Comparison of ENCODE assay signal across 16 cellular contexts in genomic region chrX:74242484-74243138, GRCh38.
A peak's percentile ranks its signal among the peaks of the same experiment; 100 is the strongest.
DNase-seq lines count a peak whose midpoint lies in the region; ATAC-seq and TF ChIP-seq lines count a peak whose summit lies in the region.
"Had no signal": no experiment of that assay in that cellular context is flagged by ENCODE, and none has a peak within 500 bp of the region (broad histone marks: within the 10 kb centered on the region; RNA-seq: fewer than 3 reads in every experiment).

No MANE protein-coding gene starts in this region.

- in situ Hi-C loops in GM13977 (cut with MboI; ENCODE audit: low pct_unique_long_range_greater_than_20kb, low sequenced_read_pairs, unreplicated experiment) = no loop called here

- 22 to 41% (median 37%) methylated on average over 8 of the region's 8 CpGs for WGBS in psoas muscle, 3 donors

- peaks cover 29% of the 10 kb centered on the region for H3K36me3 ChIP-seq in SJSA1
- H3K36me3 ChIP-seq in psoas muscle (ENCODE audit: insufficient read depth in 1 of 2, low read depth in 1 of 2) = no peaks in the 10 kb centered on the region
- H3K36me3 ChIP-seq: pancreas had no signal

- DNase-seq in EL (peak; percentile 2), SJSA1 (ENCODE audit: low read depth in 1 of 2, low spot score in 2 of 2) (no peak), fibroblast of the aortic adventitia (ENCODE audit: low read depth) (peak; percentile 7), psoas muscle (no peak), COLO829 (ENCODE audit: low spot score) (no peak), NCI-H146 (lab: John Stamatoyannopoulos, UW) (no peak), GM13977 (ENCODE audit: low spot score) (no peak)
- DNase-seq: activated naive CD4-positive, alpha-beta T cell treated with Interleukin-2 at 50 U/mL for 16 hours; CD8-positive, alpha-beta memory T cell; dorsolateral prefrontal cortex; hypothalamus; NCI-H446; pancreas; stimulated activated naive CD4-positive, alpha-beta T cell; T1000 had no signal

- intact Hi-C loops in psoas muscle (cut with DNase I) = loop anchor here in 1 of 2 donors (5.0 kb wide), 1 partner anchor 885 kb away; no protein-coding TSS in a partner anchor

- H3K27ac ChIP-seq in SJSA1 (peak overlapping the region; percentile 65), psoas muscle (peak overlapping the region; percentile 79)
- H3K27ac ChIP-seq: dorsolateral prefrontal cortex, pancreas had no signal

- H3K4me3 ChIP-seq in SJSA1 (no peak overlapping the region), fibroblast of the aortic adventitia (ENCODE audit: low read depth, low read length) (no peak overlapping the region), psoas muscle (peak overlapping the region; percentile 12)
- H3K4me3 ChIP-seq: dorsolateral prefrontal cortex, pancreas had no signal

- no peaks in the 10 kb centered on the region for H3K27me3 ChIP-seq in SJSA1 (replicated peaks)
- no peaks in the 10 kb centered on the region for H3K27me3 ChIP-seq in psoas muscle (ENCODE audit: insufficient read depth in 3 of 3, low read length in 2 of 3)
- H3K27me3 ChIP-seq: pancreas had no signal

- H3K9me3 ChIP-seq in SJSA1 (replicated peaks) = no peaks in the 10 kb centered on the region
- H3K9me3 ChIP-seq in psoas muscle = no peaks in the 10 kb centered on the region
- H3K9me3 ChIP-seq: pancreas had no signal

- ATAC-seq in psoas muscle (peak; percentile 87 to 92 (median 89)), HG03139 (IDR thresholded peaks at IDR 0.05; ENCODE audit: unreplicated experiment) (no peak)
- ATAC-seq: pancreas had no signal

- TF ChIP-seq CTCF in fibroblast of the aortic adventitia (IDR thresholded peaks at IDR 0.05; ENCODE audit: insufficient read depth, low read length) (no peak), psoas muscle (IDR thresholded peaks at IDR 0.05) (no peak), GM13977 (IDR thresholded peaks at IDR 0.05; ENCODE audit: extremely low read depth, insufficient read depth, missing control alignments) (no peak)

- H3K4me1 ChIP-seq in SJSA1 (replicated peaks) (peaks cover 26% of the 10 kb centered on the region), psoas muscle (no peaks in the 10 kb centered on the region)
- H3K4me1 ChIP-seq: pancreas had no signal

Comparison
In these comparisons a context has a peak if more than half of its experiments do, and no peak if none do; other contexts are left out.
1. DNase-seq: peak in EL (single experiment) and fibroblast of the aortic adventitia (single experiment); none in SJSA1 (0 of 2), psoas muscle (0 of 2), COLO829 (single experiment), NCI-H146 (single experiment) and GM13977 (single experiment).